In the genomic region with DNA sequence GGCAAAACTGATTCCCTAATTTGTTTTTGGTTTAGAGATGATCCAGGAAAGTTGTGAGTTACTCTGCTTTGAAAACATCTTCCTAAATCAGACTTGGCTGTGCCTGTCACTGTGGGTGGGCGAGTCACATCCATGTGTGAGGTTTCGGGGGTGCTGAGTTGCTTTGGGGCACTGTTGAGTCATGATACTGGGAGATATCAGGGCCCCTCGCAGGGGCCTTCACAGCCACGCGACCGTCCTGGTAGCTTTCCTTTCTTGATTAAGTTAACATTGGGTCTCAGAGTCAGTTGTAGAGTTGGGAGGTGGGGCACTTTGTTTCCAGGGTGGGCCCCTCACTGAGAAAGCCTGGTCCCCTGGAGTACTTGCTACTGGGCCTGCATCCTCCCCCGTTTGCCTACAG, we compare ENCODE assay signal across 9 cellular contexts. TPM values are rescaled to one million over a fixed set of nuclear protein-coding genes. Genes with fewer than 3 reads are reported as not detected.
DNase-seq lines count a peak whose midpoint lies in the region; ATAC-seq lines count a peak whose summit lies in the region.
"Had no signal": no experiment of that assay in that cellular context is flagged by ENCODE, and none has a peak within 500 bp of the region (broad histone marks: within the 10 kb centered on the region; RNA-seq: fewer than 3 reads in every experiment).

No MANE protein-coding gene starts in this region.

- H3K4me3 Mint-ChIP-seq in activated CD8-positive, alpha-beta memory T cell treated with anti-CD3 and anti-CD28 coated beads, Interleukin-2, amount 10 ng/mL, durations not matched to agents 7 days and 5 days, result no peak overlapping the region
- H3K4me3 Mint-ChIP-seq in immature natural killer cell, result no peak overlapping the region

- peaks cover 88% of the 10 kb centered on the region for H3K4me1 Mint-ChIP-seq in activated CD8-positive, alpha-beta memory T cell treated with anti-CD3 and anti-CD28 coated beads, Interleukin-2, amount 10 ng/mL, durations not matched to agents 7 days and 5 days
- H3K4me1 Mint-ChIP-seq in immature natural killer cell, result peaks cover 60 to 85% of the 10 kb centered on the region in 2 donors

- peaks cover 16% of the 10 kb centered on the region for H3K36me3 Mint-ChIP-seq in activated CD8-positive, alpha-beta memory T cell treated with anti-CD3 and anti-CD28 coated beads, Interleukin-2, amount 10 ng/mL, durations not matched to agents 7 days and 5 days
- H3K36me3 Mint-ChIP-seq in immature natural killer cell, result no peaks in the 10 kb centered on the region

- CTCF ChIA-PET in activated CD8-positive, alpha-beta memory T cell treated with anti-CD3 and anti-CD28 coated beads, Interleukin-2, amount 10 ng/mL, durations not matched to agents 7 days and 5 days (lab: Charles Lee), result interaction anchor here (1.2 to 1.4 kb wide), 4 partner anchors 24 to 30 kb away, joined by 3 to 5 read pairs (median 4); no protein-coding TSS in a partner anchor

- no peaks in the 10 kb centered on the region for H3K27me3 Mint-ChIP-seq in activated CD8-positive, alpha-beta memory T cell treated with anti-CD3 and anti-CD28 coated beads, Interleukin-2, amount 10 ng/mL, durations not matched to agents 7 days and 5 days
- H3K27me3 Mint-ChIP-seq in immature natural killer cell (ENCODE audit: low read depth in 3 of 3), result peaks cover 0 to 6% (median 4%) of the 10 kb centered on the region in 3 donors

- ATAC-seq in activated CD8-positive, alpha-beta memory T cell treated with anti-CD3 and anti-CD28 coated beads, Interleukin-2, amount 10 ng/mL, durations not matched to agents 7 days and 5 days, result peak; percentile 47
- ATAC-seq in GM19035 (IDR thresholded peaks at IDR 0.05; ENCODE audit: unreplicated experiment), result no peak

- peak overlapping the region; percentile 68 for H3K27ac Mint-ChIP-seq in activated CD8-positive, alpha-beta memory T cell treated with anti-CD3 and anti-CD28 coated beads, Interleukin-2, amount 10 ng/mL, durations not matched to agents 7 days and 5 days
- H3K27ac Mint-ChIP-seq in immature natural killer cell, result peak overlapping the region in 5 of 6 donors; percentile 20 to 81 (median 71)

- peak; percentile 53 for DNase-seq in M059J (ENCODE audit: low read depth)
- peak; percentile 71 for DNase-seq in activated CD8-positive, alpha-beta memory T cell treated with anti-CD3 and anti-CD28 coated beads, Interleukin-2, amount 10 ng/mL, durations not matched to agents 7 days and 5 days
- no peak for DNase-seq in immature natural killer cell
- DNase-seq in stimulated activated CD8-positive, alpha-beta memory T cell treated with anti-CD3 and anti-CD28 coated beads, Interleukin-2, amount 100 ng/mL, for 48 hours (ENCODE audit: low read depth in 2 of 2), result peak; percentile 52 to 59
- DNase-seq in HK-2 (ENCODE audit: unreplicated experiment), result no peak
- no peak for DNase-seq in DMS79 (lab: John Stamatoyannopoulos, UW)
- DNase-seq: DND-41, posterior cingulate gyrus had no signal

- H3K9me3 Mint-ChIP-seq in activated CD8-positive, alpha-beta memory T cell treated with anti-CD3 and anti-CD28 coated beads, Interleukin-2, amount 10 ng/mL, durations not matched to agents 7 days and 5 days (ENCODE audit: low read depth), result no peaks in the 10 kb centered on the region
- H3K9me3 Mint-ChIP-seq in immature natural killer cell, result no peaks in the 10 kb centered on the region

RNA-seq across cellular contexts. Expression of gene LGALS9, which starts 58.3 kb away (rescaled TPM):
- 96.1 and 113 TPM in 2 replicates for total RNA-seq in M059J (2014; rRNA removed; shearing (Covaris generic))
- 100 to 1,000 TPM; 150 to 305 TPM for total RNA-seq in activated CD8-positive, alpha-beta memory T cell treated with anti-CD3 and anti-CD28 coated beads, Interleukin-2, amount 10 ng/mL, durations not matched to agents 7 days and 5 days
- polyA plus RNA-seq in immature natural killer cell, result 10 to 100 TPM; 32.8 to 46.5 (median 36.2) TPM

Comparison
In these comparisons a context has a peak if more than half of its experiments do, and no peak if none do; other contexts are left out.
1. DNase-seq: peak in M059J (single experiment), activated CD8-positive, alpha-beta memory T cell treated with anti-CD3 and anti-CD28 coated beads, Interleukin-2, amount 10 ng/mL, durations not matched to agents 7 days and 5 days (single experiment) and stimulated activated CD8-positive, alpha-beta memory T cell treated with anti-CD3 and anti-CD28 coated beads, Interleukin-2, amount 100 ng/mL, for 48 hours (2 of 2); none in immature natural killer cell (0 of 3), HK-2 (single experiment) and DMS79 (single experiment).